Comparison of ENCODE assay signal across 9 cellular contexts in the genomic region with DNA sequence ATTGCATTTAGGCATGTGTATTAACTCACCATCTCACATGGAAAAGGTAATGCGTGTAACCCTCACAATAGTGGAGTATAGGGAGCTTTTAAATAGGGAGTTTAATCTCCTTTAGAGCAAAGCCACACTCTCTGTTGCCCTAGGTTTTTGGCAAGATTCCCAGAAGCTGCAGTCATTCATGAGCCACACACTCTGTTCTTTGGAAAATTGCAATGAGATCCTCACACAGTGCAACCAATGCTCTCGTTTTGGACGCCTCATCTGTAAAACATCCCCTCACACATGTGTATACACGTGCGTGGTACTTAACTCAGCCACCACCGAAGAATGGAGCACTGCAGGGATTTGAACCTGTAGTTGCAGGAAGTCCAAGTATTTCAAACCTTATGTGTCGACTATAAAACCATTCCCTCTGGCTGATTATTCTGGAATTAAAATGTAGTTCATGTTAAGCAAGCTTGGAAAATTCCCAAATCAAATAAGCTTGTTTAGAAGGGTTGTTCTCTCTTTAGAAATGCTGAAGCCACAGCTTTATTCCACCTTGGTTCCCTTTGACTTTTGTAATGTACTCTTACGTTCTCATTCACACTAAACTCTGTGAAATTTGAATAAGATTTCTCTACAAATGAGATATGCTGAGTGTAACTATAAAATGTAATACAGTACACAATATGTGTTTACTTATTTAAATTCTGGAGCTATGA.
A peak's percentile ranks its signal among the peaks of the same experiment; 100 is the strongest.
DNase-seq lines count a peak whose midpoint lies in the region; ATAC-seq and TF ChIP-seq lines count a peak whose summit lies in the region.
"Had no signal": no experiment of that assay in that cellular context is flagged by ENCODE, and none has a peak within 500 bp of the region (broad histone marks: within the 10 kb centered on the region; RNA-seq: fewer than 3 reads in every experiment).

No MANE protein-coding gene starts in this region.

- DNase-seq in HEK293T (ENCODE audit: extremely low spot score): peak; percentile 14
- DNase-seq in NCI-H226: peak; percentile 21
- peak; percentile 73 for DNase-seq in brain pericyte (ENCODE audit: low read depth, low spot score)
- no peak for DNase-seq in activated naive CD4-positive, alpha-beta T cell treated with anti-CD3 and anti-CD28 coated beads, Interleukin-2, amount 10 ng/mL, durations not matched to agents 7 days and 5 days
- DNase-seq in stimulated activated effector memory CD8-positive, alpha-beta T cell treated with anti-CD3 and anti-CD28 coated beads, Interleukin-12 subunit alpha, Interleukin-12 subunit beta, amount 100 ng/mL, for 72 hours (ENCODE audit: low spot score in 2 of 2): no peak
- no peak for DNase-seq in effector CD4-positive, alpha-beta T cell
- no peak for DNase-seq in UCSD-AML1 (lab: John Stamatoyannopoulos, UW; ENCODE audit: unreplicated experiment)
- DNase-seq: activated T-cell treated with anti-CD3 and anti-CD28 coated beads for 4 hours had no signal

- no peaks in the 10 kb centered on the region for H3K27me3 Mint-ChIP-seq in activated naive CD4-positive, alpha-beta T cell treated with anti-CD3 and anti-CD28 coated beads, Interleukin-2, amount 10 ng/mL, durations not matched to agents 7 days and 5 days

- H3K27ac ChIP-seq in parathyroid adenoma: no peak overlapping the region

- no peak overlapping the region for H3K9ac ChIP-seq in parathyroid adenoma

- H3K9me3 Mint-ChIP-seq in activated naive CD4-positive, alpha-beta T cell treated with anti-CD3 and anti-CD28 coated beads, Interleukin-2, amount 10 ng/mL, durations not matched to agents 7 days and 5 days: no peaks in the 10 kb centered on the region
- no peaks in the 10 kb centered on the region for H3K9me3 Mint-ChIP-seq in stimulated activated effector memory CD8-positive, alpha-beta T cell treated with anti-CD3 and anti-CD28 coated beads, Interleukin-12 subunit alpha, Interleukin-12 subunit beta, amount 100 ng/mL, for 72 hours

- H2AFZ ChIP-seq in parathyroid adenoma: peak overlapping the region; percentile 31

- H3K4me1 Mint-ChIP-seq in activated naive CD4-positive, alpha-beta T cell treated with anti-CD3 and anti-CD28 coated beads, Interleukin-2, amount 10 ng/mL, durations not matched to agents 7 days and 5 days: no peaks in the 10 kb centered on the region
- H3K4me1 Mint-ChIP-seq in stimulated activated effector memory CD8-positive, alpha-beta T cell treated with anti-CD3 and anti-CD28 coated beads, Interleukin-12 subunit alpha, Interleukin-12 subunit beta, amount 100 ng/mL, for 72 hours: no peaks in the 10 kb centered on the region

- H3K9me3 ChIP-seq in parathyroid adenoma (ENCODE audit: control insufficient read depth, low read length): no peaks in the 10 kb centered on the region

- no peak overlapping the region for H3K27ac Mint-ChIP-seq in activated naive CD4-positive, alpha-beta T cell treated with anti-CD3 and anti-CD28 coated beads, Interleukin-2, amount 10 ng/mL, durations not matched to agents 7 days and 5 days
- no peak overlapping the region for H3K27ac Mint-ChIP-seq in stimulated activated effector memory CD8-positive, alpha-beta T cell treated with anti-CD3 and anti-CD28 coated beads, Interleukin-12 subunit alpha, Interleukin-12 subunit beta, amount 100 ng/mL, for 72 hours

- H3K79me2 ChIP-seq in parathyroid adenoma: no peaks in the 10 kb centered on the region

- TF ChIP-seq CTCF in parathyroid adenoma (IDR thresholded peaks at IDR 0.05): no peak

- no peaks in the 10 kb centered on the region for H3K4me1 ChIP-seq in parathyroid adenoma

- CTCF ChIA-PET in HEK293T (lab: Yijun Ruan, JAX): interaction anchor here (0.7 to 1.1 kb wide), 2 partner anchors 451 to 1657 kb away, joined by 3 to 5 read pairs; no protein-coding TSS in a partner anchor
- CTCF ChIA-PET in activated naive CD4-positive, alpha-beta T cell treated with anti-CD3 and anti-CD28 coated beads, Interleukin-2, amount 10 ng/mL, durations not matched to agents 7 days and 5 days (lab: Charles Lee): no interaction called here

- H3K27me3 ChIP-seq in parathyroid adenoma (ENCODE audit: control insufficient read depth, insufficient read depth, low read length): no peaks in the 10 kb centered on the region

- no peaks in the 10 kb centered on the region for H3K36me3 ChIP-seq in parathyroid adenoma (ENCODE audit: control insufficient read depth, insufficient read depth, low read length)

- no peak overlapping the region for H3K4me3 ChIP-seq in parathyroid adenoma (ENCODE audit: low read depth, low read length)

- no peaks in the 10 kb centered on the region for H3K36me3 Mint-ChIP-seq in activated naive CD4-positive, alpha-beta T cell treated with anti-CD3 and anti-CD28 coated beads, Interleukin-2, amount 10 ng/mL, durations not matched to agents 7 days and 5 days
- H3K36me3 Mint-ChIP-seq in stimulated activated effector memory CD8-positive, alpha-beta T cell treated with anti-CD3 and anti-CD28 coated beads, Interleukin-12 subunit alpha, Interleukin-12 subunit beta, amount 100 ng/mL, for 72 hours: no peaks in the 10 kb centered on the region

- no peak overlapping the region for H3K4me3 Mint-ChIP-seq in activated naive CD4-positive, alpha-beta T cell treated with anti-CD3 and anti-CD28 coated beads, Interleukin-2, amount 10 ng/mL, durations not matched to agents 7 days and 5 days
- H3K4me3 Mint-ChIP-seq in stimulated activated effector memory CD8-positive, alpha-beta T cell treated with anti-CD3 and anti-CD28 coated beads, Interleukin-12 subunit alpha, Interleukin-12 subunit beta, amount 100 ng/mL, for 72 hours: no peak overlapping the region

- POLR2A ChIA-PET in HEK293T (lab: Yijun Ruan, JAX): no interaction called here

- no peak overlapping the region for H3K4me2 ChIP-seq in parathyroid adenoma (ENCODE audit: low read length)

- ATAC-seq in stimulated activated effector memory CD8-positive, alpha-beta T cell treated with anti-CD3 and anti-CD28 coated beads, Interleukin-12 subunit alpha, Interleukin-12 subunit beta, amount 100 ng/mL, for 72 hours: no peak

TF ChIP-seq in HEK293T, 16 proteins besides CTCF, POLR2A, EP300 and RAD21:
- TF ChIP-seq BHLHE40 (IDR thresholded peaks at IDR 0.05; ENCODE audit: borderline replicate concordance) (no peak), L3MBTL2 (conservative IDR thresholded peaks at IDR 0.05) (peak; percentile 76), CTBP1 (IDR thresholded peaks at IDR 0.05; ENCODE audit: borderline replicate concordance) (no peak)

Comparison
In these comparisons a context has a peak if more than half of its experiments do, and no peak if none do; other contexts are left out.
1. DNase-seq: peak in HEK293T (single experiment), NCI-H226 (single experiment) and brain pericyte (single experiment); none in activated naive CD4-positive, alpha-beta T cell treated with anti-CD3 and anti-CD28 coated beads, Interleukin-2, amount 10 ng/mL, durations not matched to agents 7 days and 5 days (single experiment), stimulated activated effector memory CD8-positive, alpha-beta T cell treated with anti-CD3 and anti-CD28 coated beads, Interleukin-12 subunit alpha, Interleukin-12 subunit beta, amount 100 ng/mL, for 72 hours (0 of 2), effector CD4-positive, alpha-beta T cell (single experiment) and UCSD-AML1 (single experiment).